Comparison of ENCODE assay signal across 8 cellular contexts in the genomic region with DNA sequence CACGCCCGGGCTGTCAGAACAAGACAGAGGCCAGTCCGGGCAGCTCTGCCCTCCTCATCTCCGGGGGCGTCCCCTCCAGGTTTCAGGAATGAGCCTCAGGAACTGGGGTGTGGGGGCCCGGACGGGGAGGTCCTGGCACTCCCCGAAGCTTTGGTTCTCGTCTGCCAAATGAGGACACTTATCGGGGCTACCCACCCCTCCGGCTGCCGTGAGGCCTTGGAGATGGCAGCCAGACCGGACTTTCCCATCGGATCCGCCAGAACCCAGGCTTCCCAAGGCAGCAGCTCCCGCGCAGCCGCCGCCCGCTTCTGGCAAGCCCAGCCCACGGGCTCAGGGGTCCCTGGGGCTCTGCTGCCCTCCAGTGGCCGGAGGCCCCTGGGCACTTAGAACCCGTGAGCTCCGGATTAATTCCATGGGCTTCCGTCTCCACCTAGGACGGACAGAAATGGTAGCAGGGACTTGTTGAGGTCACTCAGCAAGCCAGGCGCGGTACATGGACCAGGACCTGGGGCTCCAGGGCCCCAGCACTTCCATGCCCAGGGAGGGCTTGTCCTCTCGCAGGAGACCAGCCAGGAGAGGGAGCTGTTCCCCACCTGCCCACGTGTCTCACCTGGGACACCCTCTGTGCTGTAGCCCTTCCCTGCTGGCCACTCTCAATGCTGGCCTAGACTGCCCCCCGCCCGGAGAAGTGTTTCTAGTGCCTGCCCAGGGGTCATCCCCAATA.
DNase-seq lines count a peak whose midpoint lies in the region; ATAC-seq and TF ChIP-seq lines count a peak whose summit lies in the region.

No MANE protein-coding gene starts in this region.

- BruUV-seq in mammary epithelial cell (replicated peaks; lab: Mats Ljungman, UMichigan) = no TSS peak

- DNase-seq in NCI-H2171 (lab: John Stamatoyannopoulos, UW) = peak; percentile 86
- peak; percentile 77 for DNase-seq in mammary epithelial cell
- DNase-seq in islet precursor cell = peak; percentile 91
- DNase-seq in spleen = peak; percentile 95

- peak overlapping the region; percentile 9 for H3K27ac ChIP-seq in mammary epithelial cell (ENCODE audit: insufficient read depth, low read depth, low read length)
- peak overlapping the region in 7 of 8 donors; percentile 1 to 80 (median 70) for H3K27ac ChIP-seq in spleen

- TF ChIP-seq CTCF in GM12872 (IDR thresholded peaks at IDR 0.05; ENCODE audit: insufficient read depth, low read depth, low read length) (peak; percentile 95), WI38 (IDR thresholded peaks at IDR 0.05; ENCODE audit: low read depth, low read length) (peak; percentile 97), mammary epithelial cell (conservative IDR thresholded peaks at IDR 0.05 in 1 of 2, IDR thresholded peaks at IDR 0.05 in 1 of 2; ENCODE audit: extremely low read depth in 1 of 2, insufficient read depth in 1 of 2, low read depth in 1 of 2, low read length in 2 of 2) (peak; percentile 82 to 97), spleen (IDR thresholded peaks at IDR 0.05 in 8 of 11, conservative IDR thresholded peaks at IDR 0.05 in 3 of 11) (peak; percentile 95 to 99 (median 97))

- H2AFZ ChIP-seq in mammary epithelial cell (ENCODE audit: low read depth, low read length) = peak overlapping the region; percentile 91

- H3K9ac ChIP-seq in mammary epithelial cell (ENCODE audit: insufficient read depth, low read length) = peak overlapping the region; percentile 18

- peak overlapping the region; percentile 85 for H3K4me2 ChIP-seq in mammary epithelial cell (ENCODE audit: insufficient read depth, low read depth, low read length)

- H3K4me1 ChIP-seq in mammary epithelial cell (ENCODE audit: insufficient read depth, low read length) (peaks cover 27% of the 10 kb centered on the region), spleen (peaks cover 10 to 66% (median 37%) of the 10 kb centered on the region in 6 donors)

- H3K9me3 ChIP-seq in mammary epithelial cell (replicated peaks; ENCODE audit: insufficient read depth, low read length) (no peaks in the 10 kb centered on the region), spleen (no peaks in the 10 kb centered on the region)

- no peaks in the 10 kb centered on the region for H4K20me1 ChIP-seq in mammary epithelial cell (ENCODE audit: insufficient read depth, low read length)

- WGBS in mammary epithelial cell (ENCODE audit: low coverage, missing lambda C conversion rate) = 1% methylated on average over 24 of the region's 32 CpGs
- 2 to 10% (median 5%) methylated on average over 14 to 32 of the region's 32 CpGs for WGBS in spleen, 5 donors

- no peaks in the 10 kb centered on the region for H3K27me3 ChIP-seq in mammary epithelial cell (ENCODE audit: insufficient read depth, low read length)
- H3K27me3 ChIP-seq in spleen (replicated peaks in 1 of 7) = no peaks in the 10 kb centered on the region

- dilution Hi-C loops in mammary epithelial cell (cut with HindIII; ENCODE audit: low sequenced_read_pairs) = no loop called here

- peak overlapping the region; percentile 34 for H3K4me3 ChIP-seq in WI38 (ENCODE audit: low read depth, low read length)
- peak overlapping the region in 2 of 3 experiments; percentile 40 to 43 for H3K4me3 ChIP-seq in mammary epithelial cell (replicated peaks in 1 of 3; ENCODE audit: insufficient read depth in 1 of 3, low read depth in 2 of 3, low read length in 3 of 3)
- H3K4me3 ChIP-seq in spleen = peak overlapping the region; percentile 15 to 70 (median 36)

- ATAC-seq in HG02938 (IDR thresholded peaks at IDR 0.05; ENCODE audit: unreplicated experiment) (peak; percentile 55), GM21360 (IDR thresholded peaks at IDR 0.05; ENCODE audit: unreplicated experiment) (no peak)

- H3K36me3 ChIP-seq in mammary epithelial cell (ENCODE audit: insufficient read depth, low read length) (no peaks in the 10 kb centered on the region), spleen (no peaks in the 10 kb centered on the region)

- in situ Hi-C loops in mammary epithelial cell (cut with MboI; ENCODE audit: low sequenced_read_pairs in 2 of 2) = loop anchor here (5.0 to 10.0 kb wide), 2 partner anchors 426 to 429 kb away; no protein-coding TSS in a partner anchor

- CTCF ChIA-PET in mammary epithelial cell (lab: Charles Lee; ENCODE audit: low non-redundant PET) = interaction anchor here (0.6 to 1.5 kb wide), 11 partner anchors 21 to 1256 kb away, joined by 3 to 10 read pairs (median 5); no protein-coding TSS in a partner anchor

- TF ChIP-seq POLR2A in spleen (IDR thresholded peaks at IDR 0.05) = no peak

- intact Hi-C loops in mammary epithelial cell (cut with micrococcal nuclease) = loop anchor here (1.0 to 2.0 kb wide), 7 partner anchors 46 to 519 kb away; partner anchors contain the start of genes HMG20A and PEAK1
- intact Hi-C loops in spleen (cut with DNase I; ENCODE audit: low total_unique reads) = loop anchor here (5.0 to 10.0 kb wide), 2 partner anchors 426 to 519 kb away; no protein-coding TSS in a partner anchor

- H3K79me2 ChIP-seq in mammary epithelial cell (ENCODE audit: insufficient read depth, low read length) = no peaks in the 10 kb centered on the region
